In the genomic region with DNA sequence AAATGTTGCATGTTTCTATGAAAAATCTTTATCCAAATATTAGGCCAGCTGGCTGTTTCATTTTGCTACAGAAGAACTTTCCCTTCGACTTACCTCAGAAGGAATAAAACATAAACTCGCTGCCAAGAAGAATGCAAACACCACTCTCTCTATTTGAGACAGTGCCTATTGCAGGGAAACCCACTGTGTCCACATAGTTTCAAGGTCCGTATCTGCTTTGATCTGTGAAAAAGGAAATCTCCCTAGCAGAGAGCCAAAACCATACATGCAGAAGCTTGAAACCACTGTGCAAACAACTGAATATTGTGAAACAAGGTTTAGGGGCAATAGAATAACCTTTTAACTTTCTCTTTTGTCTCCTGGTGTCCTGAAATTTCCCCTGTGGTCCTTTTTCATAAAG, we compare ENCODE assay signal across 13 cellular contexts. TPM values are rescaled to one million over a fixed set of nuclear protein-coding genes. Genes with fewer than 3 reads are reported as not detected.
A peak's percentile ranks its signal among the peaks of the same experiment; 100 is the strongest.
DNase-seq lines count a peak whose midpoint lies in the region; ATAC-seq and TF ChIP-seq lines count a peak whose summit lies in the region.
"Had no signal": no experiment of that assay in that cellular context is flagged by ENCODE, and none has a peak within 500 bp of the region (broad histone marks: within the 10 kb centered on the region; RNA-seq: fewer than 3 reads in every experiment).

No MANE protein-coding gene starts in this region.

- no peaks in the 10 kb centered on the region for H3K36me3 Mint-ChIP-seq in nephron progenitor cell (ENCODE audit: low read depth)
- H3K36me3 Mint-ChIP-seq: activated naive CD4-positive, alpha-beta T cell treated with anti-CD3 and anti-CD28 coated beads, Interleukin-2, amount 50 U/mL, for 72 hours; stimulated activated effector memory CD8-positive, alpha-beta T cell treated with anti-CD3 and anti-CD28 coated beads, Interleukin-12 subunit alpha, Interleukin-12 subunit beta, amount 100 ng/mL, for 72 hours had no signal

- H3K27ac ChIP-seq in lower lobe of right lung, result no peak overlapping the region
- H3K27ac ChIP-seq: KMS-11, SJSA1 had no signal

- H3K4me1 ChIP-seq in lower lobe of right lung, result no peaks in the 10 kb centered on the region

- peak; percentile 10 for DNase-seq in GM19238 (ENCODE audit: insufficient read length, low spot score)
- peak; percentile 5 for DNase-seq in NOMO-1 treated with dmso at 0.1 percent for 144 hours (lab: John Stamatoyannopoulos, UW; ENCODE audit: unreplicated experiment)
- no peak for DNase-seq in lower lobe of right lung
- no peak for DNase-seq in nephron progenitor cell
- no peak for DNase-seq in activated effector memory CD4-positive, alpha-beta T cell treated with Interleukin-2 at 50 U/mL for 16 hours
- DNase-seq: activated CD4-positive, alpha-beta T cell treated with anti-CD3 and anti-CD28 coated beads for 36 hours; effector memory CD4-positive, alpha-beta T cell had no signal

- H3K27me3 Mint-ChIP-seq in nephron progenitor cell (ENCODE audit: low read depth, poor library complexity), result peaks cover 41% of the 10 kb centered on the region

- H3K27me3 ChIP-seq in lower lobe of right lung (ENCODE audit: low read depth), result no peaks in the 10 kb centered on the region
- H3K27me3 ChIP-seq: SJSA1 had no signal

- H3K36me3 ChIP-seq in lower lobe of right lung, result no peaks in the 10 kb centered on the region
- H3K36me3 ChIP-seq: SJSA1 had no signal

- no peak overlapping the region for H3K27ac Mint-ChIP-seq in nephron progenitor cell
- H3K27ac Mint-ChIP-seq: activated CD4-positive, alpha-beta T cell treated with anti-CD3 and anti-CD28 coated beads for 36 hours; activated naive CD4-positive, alpha-beta T cell treated with anti-CD3 and anti-CD28 coated beads, Interleukin-2, amount 50 U/mL, for 72 hours; stimulated activated effector memory CD8-positive, alpha-beta T cell treated with anti-CD3 and anti-CD28 coated beads, Interleukin-12 subunit alpha, Interleukin-12 subunit beta, amount 100 ng/mL, for 72 hours had no signal

- no peaks in the 10 kb centered on the region for H3K4me1 Mint-ChIP-seq in nephron progenitor cell
- H3K4me1 Mint-ChIP-seq: activated CD4-positive, alpha-beta T cell treated with anti-CD3 and anti-CD28 coated beads for 36 hours; stimulated activated effector memory CD8-positive, alpha-beta T cell treated with anti-CD3 and anti-CD28 coated beads, Interleukin-12 subunit alpha, Interleukin-12 subunit beta, amount 100 ng/mL, for 72 hours had no signal

- no peak overlapping the region for H3K4me3 ChIP-seq in lower lobe of right lung
- H3K4me3 ChIP-seq: SJSA1 had no signal

- TF ChIP-seq CTCF in lower lobe of right lung (IDR thresholded peaks at IDR 0.05) (no peak), nephron progenitor cell (IDR thresholded peaks at IDR 0.05) (no peak)

- intact Hi-C loops in lower lobe of right lung (cut with DNase I), result no loop called here

- ATAC-seq in HG02852 (IDR thresholded peaks at IDR 0.05; ENCODE audit: unreplicated experiment), result peak; percentile 87
- peak; percentile 42 to 56 for ATAC-seq in lower lobe of right lung
- ATAC-seq in HG02798 (IDR thresholded peaks at IDR 0.05; ENCODE audit: poor library complexity, unreplicated experiment), result no peak
- ATAC-seq: activated CD4-positive, alpha-beta T cell treated with anti-CD3 and anti-CD28 coated beads for 36 hours; activated naive CD4-positive, alpha-beta T cell treated with anti-CD3 and anti-CD28 coated beads, Interleukin-2, amount 50 U/mL, for 72 hours; stimulated activated effector memory CD8-positive, alpha-beta T cell treated with anti-CD3 and anti-CD28 coated beads, Interleukin-12 subunit alpha, Interleukin-12 subunit beta, amount 100 ng/mL, for 72 hours had no signal

- H3K9me3 Mint-ChIP-seq in nephron progenitor cell, result peaks cover 6% of the 10 kb centered on the region
- H3K9me3 Mint-ChIP-seq: activated naive CD4-positive, alpha-beta T cell treated with anti-CD3 and anti-CD28 coated beads, Interleukin-2, amount 50 U/mL, for 72 hours; stimulated activated effector memory CD8-positive, alpha-beta T cell treated with anti-CD3 and anti-CD28 coated beads, Interleukin-12 subunit alpha, Interleukin-12 subunit beta, amount 100 ng/mL, for 72 hours had no signal

- no peaks in the 10 kb centered on the region for H3K9me3 ChIP-seq in lower lobe of right lung
- H3K9me3 ChIP-seq: SJSA1 had no signal

- H3K4me3 Mint-ChIP-seq in nephron progenitor cell, result no peak overlapping the region
- H3K4me3 Mint-ChIP-seq: activated CD4-positive, alpha-beta T cell treated with anti-CD3 and anti-CD28 coated beads for 36 hours; stimulated activated effector memory CD8-positive, alpha-beta T cell treated with anti-CD3 and anti-CD28 coated beads, Interleukin-12 subunit alpha, Interleukin-12 subunit beta, amount 100 ng/mL, for 72 hours had no signal

RNA-seq across cellular contexts. Expression of gene CAPN7, which starts 35.0 kb away (rescaled TPM):
- total RNA-seq in lower lobe of right lung, result 49.4 TPM

Comparison
In these comparisons a context has a peak if more than half of its experiments do, and no peak if none do; other contexts are left out.
1. DNase-seq: peak in GM19238 (single experiment) and NOMO-1 treated with dmso at 0.1 percent for 144 hours (single experiment); none in lower lobe of right lung (single experiment), nephron progenitor cell (single experiment) and activated effector memory CD4-positive, alpha-beta T cell treated with Interleukin-2 at 50 U/mL for 16 hours (single experiment).